Comparison of ENCODE assay signal across 27 cellular contexts in genomic region chr20:37800618-37801017, GRCh38.
"Had no signal": no experiment of that assay in that cellular context is flagged by ENCODE, and none has a peak within 500 bp of the region (broad histone marks: within the 10 kb centered on the region; RNA-seq: fewer than 3 reads in every experiment).

No MANE protein-coding gene starts in this region.

- ATAC-seq: left lobe of liver; lower lobe of right lung; natural killer cell; sciatic nerve; stimulated activated naive B cell treated with anti-CD40 and anti-IgM and Interleukin-4, amounts not matched to agents 10 μg/mL and 1 μg/mL and 100 μg/mL, for 72 hours; stimulated activated naive CD8-positive, alpha-beta T cell treated with anti-CD3 and anti-CD28 coated beads, Interleukin-15, Interleukin-2, amounts not matched to agents 100 U/mL and 50 U/mL, for 24 hours had no signal

- H3K4me1 ChIP-seq: lower lobe of right lung, right atrium auricular region, stomach, vagina had no signal

- H3K9ac ChIP-seq: neural progenitor cell had no signal

- H3K9me3 ChIP-seq: lower lobe of right lung, neutrophil, ovary, right atrium auricular region, stomach, testis, thyroid gland, transverse colon, upper lobe of left lung, vagina had no signal

- H3K79me2 ChIP-seq: hepatocyte had no signal

- H2AFZ ChIP-seq: hepatocyte, neural progenitor cell had no signal

- H3K4me3 ChIP-seq: hepatocyte, lower lobe of right lung, neural progenitor cell, ovary, right atrium auricular region, skin epidermis, stomach, testis, thyroid gland, transverse colon, upper lobe of left lung, vagina had no signal

- H3K27ac ChIP-seq: hepatocyte, lower lobe of right lung, neural progenitor cell, neutrophil, ovary, right atrium auricular region, skin epidermis, stomach, thyroid gland, transverse colon, upper lobe of left lung, vagina had no signal

- H3K4me2 ChIP-seq: hepatocyte, neural progenitor cell had no signal

- DNase-seq: islet precursor cell; lower lobe of right lung; mesendoderm; naive B cell; natural killer cell; nephron progenitor cell; occipital lobe; ovary; stimulated activated CD4-positive, alpha-beta T cell treated with anti-CD3 and anti-CD28 coated beads, Interleukin-12 subunit alpha, Interleukin-12 subunit beta, amount 100 ng/mL, for 4 hours; stimulated activated CD4-positive, alpha-beta T cell treated with anti-CD3 and anti-CD28 coated beads, Interleukin-15, amount 100 ng/mL, for 24 hours; stimulated activated CD4-positive, alpha-beta T cell treated with anti-CD3 and anti-CD28 coated beads, Interleukin-2, amount 100 ng/mL, for 24 hours; stimulated activated CD4-positive, alpha-beta T cell treated with anti-CD3 and anti-CD28 coated beads, Interleukin-4, amount 100 ng/mL, for 1 hour; stimulated activated naive B cell treated with anti-CD40 and anti-IgM and Interleukin-4, amounts not matched to agents 10 μg/mL and 1 μg/mL and 100 μg/mL, for 72 hours; stimulated activated naive CD8-positive, alpha-beta T cell treated with anti-CD3 and anti-CD28 coated beads, Interleukin-15, Interleukin-2, amounts not matched to agents 100 U/mL and 50 U/mL, for 24 hours; stomach; testis; thyroid gland; transverse colon; upper lobe of left lung had no signal

- H3K27me3 ChIP-seq: hepatocyte, neural progenitor cell, neutrophil, ovary, right atrium auricular region, stomach, testis, thyroid gland, transverse colon, upper lobe of left lung, vagina had no signal

- H3K36me3 ChIP-seq: ovary, thyroid gland had no signal
